18 cellular contexts compared by ENCODE assay signal in the genomic region with DNA sequence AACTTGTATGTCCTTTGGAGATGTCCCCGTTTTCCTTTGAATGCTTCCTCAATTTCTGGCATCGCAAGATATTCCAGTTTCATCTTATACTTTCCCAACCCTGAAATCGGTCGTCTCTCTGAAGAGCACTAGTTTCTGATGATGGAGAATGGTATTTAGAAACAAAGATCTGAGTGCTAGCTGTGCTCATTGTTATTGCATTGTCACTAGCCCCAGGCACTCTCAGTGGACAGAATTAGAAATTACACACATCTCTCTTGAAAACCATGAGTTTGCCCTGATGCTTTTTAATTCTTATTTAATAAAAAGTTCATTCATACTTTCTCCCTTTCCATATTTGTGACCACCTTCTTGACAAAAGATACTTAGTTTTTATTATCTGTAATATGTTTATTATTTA.
DNase-seq lines count a peak whose midpoint lies in the region; ATAC-seq, FAIRE-seq and TF ChIP-seq lines count a peak whose summit lies in the region.
"Had no signal": no experiment of that assay in that cellular context is flagged by ENCODE, and none has a peak within 500 bp of the region (broad histone marks: within the 10 kb centered on the region; RNA-seq: fewer than 3 reads in every experiment).

No MANE protein-coding gene starts in this region.

- H3K79me2 ChIP-seq in KMS-11 (ENCODE audit: insufficient read depth, low read depth) = peaks cover 74% of the 10 kb centered on the region
- peaks cover 93% of the 10 kb centered on the region for H3K79me2 ChIP-seq in keratinocyte (ENCODE audit: control insufficient read depth, insufficient read depth, low read length)

- no peak for ATAC-seq in activated naive CD8-positive, alpha-beta T cell treated with anti-CD3 and anti-CD28 coated beads, Interleukin-2, amount 50 U/mL, for 24 hours
- ATAC-seq in stimulated activated naive CD8-positive, alpha-beta T cell treated with anti-CD3 and anti-CD28 coated beads, Interleukin-15, amount 100 ng/mL, for 72 hours = no peak
- ATAC-seq in GM18858 (IDR thresholded peaks at IDR 0.05; ENCODE audit: unreplicated experiment) = no peak
- ATAC-seq: activated T-helper 17 cell treated with anti-CD3 and anti-CD28 coated beads, Interleukin-2, amount 50 U/mL, for 72 hours; T-cell had no signal

- CTCF ChIA-PET in AG04450 (lab: Charles Lee) = no interaction called here

- H4K20me1 ChIP-seq in KMS-11 (ENCODE audit: insufficient read depth) (no peaks in the 10 kb centered on the region), keratinocyte (ENCODE audit: control insufficient read depth, extremely low read depth, insufficient read depth, low read length) (peaks cover 29% of the 10 kb centered on the region)

- H3K9ac ChIP-seq in KMS-11 = no peak overlapping the region
- H3K9ac ChIP-seq in keratinocyte (ENCODE audit: control insufficient read depth, extremely low read depth, insufficient read depth, low read length) = no peak overlapping the region

- peaks cover 10% of the 10 kb centered on the region for H3K9me1 ChIP-seq in keratinocyte (ENCODE audit: control insufficient read depth, extremely low read depth, insufficient read depth, low read length)

- in situ Hi-C loops in brain microvascular endothelial cell (cut with HindIII; ENCODE audit: low pct_ligation_motif_present, low sequenced_read_pairs) = no loop called here

- no peak overlapping the region for H3K27ac Mint-ChIP-seq in activated naive CD8-positive, alpha-beta T cell treated with anti-CD3 and anti-CD28 coated beads, Interleukin-2, amount 50 U/mL, for 24 hours
- H3K27ac Mint-ChIP-seq in stimulated activated naive CD8-positive, alpha-beta T cell treated with anti-CD3 and anti-CD28 coated beads, Interleukin-15, amount 100 ng/mL, for 72 hours = no peak overlapping the region
- H3K27ac Mint-ChIP-seq: activated naive CD8-positive, alpha-beta T cell treated with anti-CD3 and anti-CD28 coated beads for 36 hours; activated T-helper 17 cell treated with anti-CD3 and anti-CD28 coated beads, Interleukin-2, amount 50 U/mL, for 72 hours; T-cell had no signal

- H3K9me3 Mint-ChIP-seq in activated naive CD8-positive, alpha-beta T cell treated with anti-CD3 and anti-CD28 coated beads, Interleukin-2, amount 50 U/mL, for 24 hours = peaks cover 5% of the 10 kb centered on the region
- H3K9me3 Mint-ChIP-seq in stimulated activated naive CD8-positive, alpha-beta T cell treated with anti-CD3 and anti-CD28 coated beads, Interleukin-15, amount 100 ng/mL, for 72 hours = peaks cover 0 to 4% of the 10 kb centered on the region in 2 donors
- H3K9me3 Mint-ChIP-seq: activated naive CD8-positive, alpha-beta T cell treated with anti-CD3 and anti-CD28 coated beads for 36 hours; activated T-helper 17 cell treated with anti-CD3 and anti-CD28 coated beads, Interleukin-2, amount 50 U/mL, for 72 hours; CD14-positive monocyte; T-cell had no signal

- H3K4me2 ChIP-seq in KMS-11 = peak overlapping the region; percentile 91; the same call in 1 of the 2 replicates
- no peak overlapping the region for H3K4me2 ChIP-seq in keratinocyte (ENCODE audit: control insufficient read depth, extremely low read depth, insufficient read depth, low read depth, low read length)
- H3K4me2 ChIP-seq: hepatocyte had no signal

- H3K4me1 Mint-ChIP-seq in activated naive CD8-positive, alpha-beta T cell treated with anti-CD3 and anti-CD28 coated beads, Interleukin-2, amount 50 U/mL, for 24 hours = peaks cover 36% of the 10 kb centered on the region
- H3K4me1 Mint-ChIP-seq in stimulated activated naive CD8-positive, alpha-beta T cell treated with anti-CD3 and anti-CD28 coated beads, Interleukin-15, amount 100 ng/mL, for 72 hours = peaks cover 27% of the 10 kb centered on the region

- FAIRE-seq in keratinocyte (lab: Jason Lieb, UNC) = no peak
- FAIRE-seq: H1 had no signal

- H3K36me3 ChIP-seq in KMS-11 (ENCODE audit: insufficient read depth) = no peaks in the 10 kb centered on the region
- peaks cover 44% of the 10 kb centered on the region for H3K36me3 ChIP-seq in brain microvascular endothelial cell (replicated peaks)
- peaks cover 32 to 38% of the 10 kb centered on the region in 2 experiments for H3K36me3 ChIP-seq in keratinocyte (ENCODE audit: control insufficient read depth in 2 of 2, extremely low read depth in 1 of 2, insufficient read depth in 2 of 2, low read length in 2 of 2)

- peaks cover 63% of the 10 kb centered on the region for H3K4me1 ChIP-seq in KMS-11 (ENCODE audit: low read depth, poor library complexity, severe bottlenecking)
- peaks cover 27% of the 10 kb centered on the region for H3K4me1 ChIP-seq in keratinocyte (ENCODE audit: control insufficient read depth, extremely low read depth, insufficient read depth, low read length)

- TF ChIP-seq CTCF in AG04450 (IDR thresholded peaks at IDR 0.05; ENCODE audit: low read depth, low read length) = no peak
- no peak for TF ChIP-seq CTCF in KMS-11 (conservative IDR thresholded peaks at IDR 0.05; ENCODE audit: low read depth, low read length)
- no peak for TF ChIP-seq CTCF in brain microvascular endothelial cell (IDR thresholded peaks at IDR 0.05; ENCODE audit: low read depth, low read length, missing control alignments)
- no peak for TF ChIP-seq CTCF in keratinocyte (optimal IDR thresholded peaks at IDR 0.05 in 1 of 3, IDR thresholded peaks at IDR 0.05 in 1 of 3, conservative IDR thresholded peaks at IDR 0.05 in 1 of 3; ENCODE audit: extremely low read depth in 1 of 3, insufficient read depth in 2 of 3, low read length in 3 of 3)

- H3K27me3 Mint-ChIP-seq in activated naive CD8-positive, alpha-beta T cell treated with anti-CD3 and anti-CD28 coated beads, Interleukin-2, amount 50 U/mL, for 24 hours = no peaks in the 10 kb centered on the region
- H3K27me3 Mint-ChIP-seq in stimulated activated naive CD8-positive, alpha-beta T cell treated with anti-CD3 and anti-CD28 coated beads, Interleukin-15, amount 100 ng/mL, for 72 hours = peaks cover 7% of the 10 kb centered on the region
- H3K27me3 Mint-ChIP-seq: activated T-helper 17 cell treated with anti-CD3 and anti-CD28 coated beads, Interleukin-2, amount 50 U/mL, for 72 hours; T-cell had no signal

- H3K36me3 Mint-ChIP-seq in activated naive CD8-positive, alpha-beta T cell treated with anti-CD3 and anti-CD28 coated beads, Interleukin-2, amount 50 U/mL, for 24 hours (ENCODE audit: low read depth) = peaks cover 2% of the 10 kb centered on the region
- H3K36me3 Mint-ChIP-seq: activated naive CD8-positive, alpha-beta T cell treated with anti-CD3 and anti-CD28 coated beads for 36 hours had no signal

- POLR2A ChIA-PET in AG04450 (lab: Yijun Ruan, JAX) = no interaction called here

- no peak for DNase-seq in AG04450 (ENCODE audit: low read depth, low spot score)
- no peak for DNase-seq in brain microvascular endothelial cell
- no peak for DNase-seq in keratinocyte (ENCODE audit: low read depth, low spot score)
- DNase-seq in mucosa of gallbladder (ENCODE audit: low spot score) = no peak
- DNase-seq in activated naive CD8-positive, alpha-beta T cell treated with anti-CD3 and anti-CD28 coated beads, Interleukin-2, amount 50 U/mL, for 24 hours = no peak
- no peak for DNase-seq in stimulated activated naive CD8-positive, alpha-beta T cell treated with anti-CD3 and anti-CD28 coated beads, Interleukin-15, amount 100 ng/mL, for 72 hours
- DNase-seq: activated CD4-positive, alpha-beta T cell treated with anti-CD3 and anti-CD28 coated beads for 48 hours; activated naive CD8-positive, alpha-beta T cell treated with anti-CD3 and anti-CD28 coated beads for 36 hours; KBM-7; NCI-H1048; NCI-H2029; T-cell had no signal

- H3K4me3 ChIP-seq in AG04450 (ENCODE audit: low read depth, low read length) = no peak overlapping the region
- H3K4me3 ChIP-seq in KMS-11 (IDR thresholded peaks at IDR 0.05; ENCODE audit: insufficient read depth, low read depth, low read length) = no peak overlapping the region
- H3K4me3 ChIP-seq in brain microvascular endothelial cell (ENCODE audit: low read depth, low read length) = no peak overlapping the region
- H3K4me3 ChIP-seq in keratinocyte (ENCODE audit: control insufficient read depth in 2 of 3, extremely low read depth in 1 of 3, insufficient read depth in 2 of 3, low read depth in 1 of 3, low read length in 3 of 3) = no peak overlapping the region
- H3K4me3 ChIP-seq: hepatocyte had no signal

- H3K27ac ChIP-seq in AG04450 (ENCODE audit: low read depth, low read length) (peak overlapping the region; percentile 87), KMS-11 (peak overlapping the region; percentile 12; the same call in 1 of the 2 replicates), brain microvascular endothelial cell (peak overlapping the region; percentile 78), keratinocyte (ENCODE audit: control insufficient read depth, insufficient read depth, low read length) (peak overlapping the region; percentile 74)
- H3K27ac ChIP-seq: hepatocyte had no signal

- no peaks in the 10 kb centered on the region for H3K9me3 ChIP-seq in AG04450 (ENCODE audit: control insufficient read depth, insufficient read depth, low read length)
- no peaks in the 10 kb centered on the region for H3K9me3 ChIP-seq in keratinocyte (ENCODE audit: control insufficient read depth, low read depth, low read length)

- H3K27me3 ChIP-seq in AG04450 (ENCODE audit: control insufficient read depth, insufficient read depth, low read length) (no peaks in the 10 kb centered on the region), KMS-11 (ENCODE audit: insufficient read depth, low read depth) (no peaks in the 10 kb centered on the region), brain microvascular endothelial cell (replicated peaks) (no peaks in the 10 kb centered on the region), keratinocyte (ENCODE audit: control insufficient read depth, extremely low read depth, insufficient read depth, low read length) (no peaks in the 10 kb centered on the region)
- H3K27me3 ChIP-seq: hepatocyte had no signal

- H2AFZ ChIP-seq in KMS-11 (ENCODE audit: low read depth) (no peak overlapping the region), keratinocyte (ENCODE audit: control insufficient read depth, low read length) (no peak overlapping the region)
- H2AFZ ChIP-seq: hepatocyte had no signal

- H3K4me3 Mint-ChIP-seq in activated naive CD8-positive, alpha-beta T cell treated with anti-CD3 and anti-CD28 coated beads, Interleukin-2, amount 50 U/mL, for 24 hours = no peak overlapping the region
- H3K4me3 Mint-ChIP-seq in stimulated activated naive CD8-positive, alpha-beta T cell treated with anti-CD3 and anti-CD28 coated beads, Interleukin-15, amount 100 ng/mL, for 72 hours = no peak overlapping the region
- H3K4me3 Mint-ChIP-seq: activated naive CD8-positive, alpha-beta T cell treated with anti-CD3 and anti-CD28 coated beads for 36 hours; activated T-helper 17 cell treated with anti-CD3 and anti-CD28 coated beads, Interleukin-2, amount 50 U/mL, for 72 hours; CD14-positive monocyte; T-cell had no signal

- dilution Hi-C loops in keratinocyte (cut with MboI; ENCODE audit: extremely low pct_ligation_motif_present, low sequenced_read_pairs) = no loop called here

Comparison
In these comparisons a context has a peak if more than half of its experiments do, and no peak if none do; other contexts are left out.
1. H3K27ac ChIP-seq: peak in every context shown above with its lines; median percentile 87 in AG04450; 78 in brain microvascular endothelial cell; 74 in keratinocyte; 12 in KMS-11.